26 cellular contexts compared by ENCODE assay signal in genomic region chr3:69669070-69669469, GRCh38.
DNase-seq lines count a peak whose midpoint lies in the region; ATAC-seq, FAIRE-seq and TF ChIP-seq lines count a peak whose summit lies in the region.
"Had no signal": no experiment of that assay in that cellular context is flagged by ENCODE, and none has a peak within 500 bp of the region (broad histone marks: within the 10 kb centered on the region; RNA-seq: fewer than 3 reads in every experiment).

No MANE protein-coding gene starts in this region.

- no peak overlapping the region for H2AFZ ChIP-seq in PC-3 (ENCODE audit: low read length)

- peak overlapping the region; percentile 36 for H3K27ac Mint-ChIP-seq in osteocyte (ENCODE audit: unreplicated experiment)

- H3F3A ChIP-seq in PC-3 (ENCODE audit: low read length, unreplicated experiment) = no peaks in the 10 kb centered on the region

- POLR2A ChIA-PET in PC-3 (lab: Charles Lee; ENCODE audit: unreplicated experiment) = no interaction called here

- H3K27ac ChIP-seq in PC-3 (ENCODE audit: low read length) = peak overlapping the region; percentile 26
- H3K27ac ChIP-seq: RWPE1 had no signal

- H3K79me2 ChIP-seq in PC-3 (ENCODE audit: low read length) = no peaks in the 10 kb centered on the region

- H3K27me3 ChIP-seq in PC-3 (ENCODE audit: low read length) = no peaks in the 10 kb centered on the region

- ATAC-seq in PC-3 (peak; percentile 43), HG02763 (IDR thresholded peaks at IDR 0.05; ENCODE audit: unreplicated experiment) (no peak)
- ATAC-seq: Panc1 had no signal

- no peaks in the 10 kb centered on the region for H3K9me3 Mint-ChIP-seq in osteocyte (ENCODE audit: unreplicated experiment)

- H3K4me3 Mint-ChIP-seq in osteocyte (ENCODE audit: unreplicated experiment) = no peak overlapping the region

- no peaks in the 10 kb centered on the region for H3K9me2 ChIP-seq in PC-3 (replicated peaks; ENCODE audit: low read length)

- TF ChIP-seq CTCF in PC-3 (conservative IDR thresholded peaks at IDR 0.05; ENCODE audit: low read depth, low read length) = no peak
- TF ChIP-seq CTCF in osteocyte (IDR thresholded peaks at IDR 0.05) = no peak
- TF ChIP-seq CTCF in GM13976 (IDR thresholded peaks at IDR 0.05; ENCODE audit: borderline replicate concordance, control extremely low read depth, extremely low read depth, insufficient read depth, missing control alignments) = no peak

- H3K27me3 Mint-ChIP-seq in osteocyte (ENCODE audit: unreplicated experiment) = peaks cover 3% of the 10 kb centered on the region

- in situ Hi-C loops in Caki2 (cut with HindIII; ENCODE audit: low pct_unique_long_range_greater_than_20kb, low sequenced_read_pairs) (no loop called here), GM13976 (cut with MboI; ENCODE audit: low sequenced_read_pairs, unreplicated experiment) (loop anchor here (25.0 kb wide), 2 partner anchors 357 to 507 kb away; no protein-coding TSS in a partner anchor)

- intact Hi-C loops in PC-3 (cut with micrococcal nuclease) = loop anchor here (5.0 kb wide), 1 partner anchor 137 kb away; no protein-coding TSS in a partner anchor

- no peak for FAIRE-seq in GM12891 (lab: Jason Lieb, UNC)
- FAIRE-seq: G401.6, H1 had no signal

- H3K9ac ChIP-seq in PC-3 (ENCODE audit: low read length) = no peak overlapping the region

- no peak overlapping the region for H3K4me3 ChIP-seq in PC-3 (ENCODE audit: low read length)

- TF ChIP-seq POLR2A in GM12891 (IDR thresholded peaks at IDR 0.05; ENCODE audit: low read depth, low read length) = no peak

- DNase-seq in Caki2 (ENCODE audit: low read depth) (peak; percentile 59), PC-3 (peak; percentile 65), dermis microvascular lymphatic vessel endothelial cell (ENCODE audit: low read depth in 2 of 2) (peak; percentile 60 to 68), osteocyte (ENCODE audit: extremely low spot score, unreplicated experiment) (no peak), GM12891 (ENCODE audit: insufficient read length, low spot score) (no peak), GM13976 (ENCODE audit: low spot score) (no peak)
- no peak for DNase-seq in stimulated activated CD4-positive, alpha-beta T cell treated with anti-CD3 and anti-CD28 coated beads, Interleukin-1b, Interleukin-23, amount 100 ng/mL, for 48 hours
- DNase-seq: 8988T, DMS153, HCEC 1CT, IMR-90, KG1, NCI-H1092, NCI-H1417 treated with DMSO at 0.1 percent for 48 hours, NCI-H1694 treated with DMSO at 0.1 percent for 48 hours, NCI-H2081, NCI-H2171, NCI-H226, NCI-H510A, NCI-H69, SHP77 had no signal

- no peaks in the 10 kb centered on the region for H3K9me3 ChIP-seq in PC-3 (ENCODE audit: low read length)

- no peaks in the 10 kb centered on the region for H3K36me3 Mint-ChIP-seq in osteocyte (ENCODE audit: unreplicated experiment)

- H3K36me3 ChIP-seq in PC-3 (ENCODE audit: low read depth, low read length) = no peaks in the 10 kb centered on the region

- peaks cover 5% of the 10 kb centered on the region; the same call in 1 of the 2 replicates for H3K4me1 ChIP-seq in PC-3 (ENCODE audit: insufficient read depth, low read length)

- BruUV-seq in PC-3 (replicated peaks; lab: Mats Ljungman, UMichigan) = no TSS peak

- H4K20me1 ChIP-seq in PC-3 (ENCODE audit: low read length) = no peaks in the 10 kb centered on the region

- peaks cover 30% of the 10 kb centered on the region for H3K4me1 Mint-ChIP-seq in osteocyte (ENCODE audit: unreplicated experiment)

- no peak overlapping the region for H3K4me2 ChIP-seq in PC-3 (ENCODE audit: low read length)

- CTCF ChIA-PET in PC-3 (lab: Charles Lee) = no interaction called here

TF ChIP-seq in GM12891, 5 proteins besides CTCF, POLR2A, EP300 and RAD21:
- TF ChIP-seq POU2F2 (IDR thresholded peaks at IDR 0.05; ENCODE audit: low read depth, low read length) = no peak
- TF ChIP-seq PAX5 (IDR thresholded peaks at IDR 0.05; ENCODE audit: insufficient read depth, low read length, severe bottlenecking) = no peak
- TF ChIP-seq POLR2AphosphoS5 (IDR thresholded peaks at IDR 0.05; ENCODE audit: low read depth, low read length) = no peak
- no peak for TF ChIP-seq SPI1 (IDR thresholded peaks at IDR 0.05; ENCODE audit: low read depth, low read length)
- TF ChIP-seq TAF1 (IDR thresholded peaks at IDR 0.05; ENCODE audit: low read depth, low read length) = no peak

Comparison
In these comparisons a context has a peak if more than half of its experiments do, and no peak if none do; other contexts are left out.
1. DNase-seq: peak in Caki2 (single experiment), PC-3 (single experiment) and dermis microvascular lymphatic vessel endothelial cell (2 of 2); none in osteocyte (single experiment), stimulated activated CD4-positive, alpha-beta T cell treated with anti-CD3 and anti-CD28 coated beads, Interleukin-1b, Interleukin-23, amount 100 ng/mL, for 48 hours (single experiment), GM12891 (single experiment) and GM13976 (single experiment).